Comparison of ENCODE assay signal across 10 cellular contexts in the genomic region with DNA sequence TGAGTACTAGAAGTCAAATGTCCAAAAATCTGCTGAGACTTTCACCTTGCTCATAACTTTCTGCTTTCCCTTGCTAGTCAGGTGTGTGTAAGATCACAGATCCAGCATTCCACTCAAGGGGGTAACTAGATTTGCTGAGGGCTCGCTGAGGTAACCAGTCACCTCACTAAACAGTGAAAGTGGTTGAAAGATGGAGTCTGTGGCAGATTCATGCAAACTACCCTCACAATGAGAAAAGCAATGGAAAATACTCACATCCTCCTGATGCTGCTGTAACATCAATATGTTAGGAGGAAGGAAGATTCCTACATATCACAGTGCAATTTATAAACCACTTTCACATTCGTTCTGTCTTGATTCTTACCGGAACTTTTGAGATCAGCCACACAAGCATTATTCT.
DNase-seq lines count a peak whose midpoint lies in the region; ATAC-seq and TF ChIP-seq lines count a peak whose summit lies in the region.
"Had no signal": no experiment of that assay in that cellular context is flagged by ENCODE, and none has a peak within 500 bp of the region (broad histone marks: within the 10 kb centered on the region; RNA-seq: fewer than 3 reads in every experiment).

No MANE protein-coding gene starts in this region.

- no peak overlapping the region for H3K4me3 ChIP-seq in GM06990 (replicated peaks; ENCODE audit: low read depth, low read length)
- no peak overlapping the region for H3K4me3 ChIP-seq in mammary epithelial cell (replicated peaks in 1 of 3; ENCODE audit: insufficient read depth in 1 of 3, low read depth in 2 of 3, low read length in 3 of 3)
- H3K4me3 ChIP-seq: esophagus muscularis mucosa had no signal

- peaks cover 2% of the 10 kb centered on the region for H3K9me3 ChIP-seq in mammary epithelial cell (replicated peaks; ENCODE audit: insufficient read depth, low read length)

- peaks cover 11% of the 10 kb centered on the region for H3K4me1 ChIP-seq in mammary epithelial cell (ENCODE audit: insufficient read depth, low read length)

- no peaks in the 10 kb centered on the region for H4K20me1 ChIP-seq in mammary epithelial cell (ENCODE audit: insufficient read depth, low read length)

- peaks cover 6% of the 10 kb centered on the region for H3K9me3 Mint-ChIP-seq in activated naive CD8-positive, alpha-beta T cell treated with anti-CD3 and anti-CD28 coated beads, Interleukin-2, amount 10 ng/mL, durations not matched to agents 7 days and 5 days

- TF ChIP-seq CTCF in GM06990 (IDR thresholded peaks at IDR 0.05; ENCODE audit: insufficient read depth, low read length, poor library complexity, severe bottlenecking) (no peak), mammary epithelial cell (conservative IDR thresholded peaks at IDR 0.05 in 1 of 2, IDR thresholded peaks at IDR 0.05 in 1 of 2; ENCODE audit: extremely low read depth in 1 of 2, insufficient read depth in 1 of 2, low read depth in 1 of 2, low read length in 2 of 2) (no peak)

- H3K27ac ChIP-seq in caudate nucleus (ENCODE audit: low read depth, low read length) (no peak overlapping the region), mammary epithelial cell (ENCODE audit: insufficient read depth, low read depth, low read length) (no peak overlapping the region)
- H3K27ac ChIP-seq: esophagus muscularis mucosa had no signal

- POLR2A ChIA-PET in activated naive CD8-positive, alpha-beta T cell treated with anti-CD3 and anti-CD28 coated beads, Interleukin-2, amount 10 ng/mL, durations not matched to agents 7 days and 5 days (lab: Charles Lee): interaction anchor here (1.0 kb wide), 1 partner anchor 174 kb away, joined by 3 read pairs; a partner anchor contains a TSS

- H2AFZ ChIP-seq in mammary epithelial cell (ENCODE audit: low read depth, low read length): no peak overlapping the region

- peak overlapping the region; percentile 94 for H3K27ac Mint-ChIP-seq in activated naive CD8-positive, alpha-beta T cell treated with anti-CD3 and anti-CD28 coated beads, Interleukin-2, amount 10 ng/mL, durations not matched to agents 7 days and 5 days
- H3K27ac Mint-ChIP-seq: nephron progenitor cell had no signal

- H3K36me3 ChIP-seq in GM06990 (ENCODE audit: control insufficient read depth, insufficient read depth, low read length) (no peaks in the 10 kb centered on the region), mammary epithelial cell (ENCODE audit: insufficient read depth, low read length) (no peaks in the 10 kb centered on the region)
- H3K36me3 ChIP-seq: esophagus muscularis mucosa had no signal

- DNase-seq in GM06990 (ENCODE audit: extremely low read depth, insufficient read length) (peak; percentile 25), caudate nucleus (lab: John Stamatoyannopoulos, UW) (no peak), mammary epithelial cell (no peak)
- no peak for DNase-seq in activated naive CD8-positive, alpha-beta T cell treated with anti-CD3 and anti-CD28 coated beads, Interleukin-2, amount 10 ng/mL, durations not matched to agents 7 days and 5 days
- DNase-seq: nephron progenitor cell had no signal

- intact Hi-C loops in mammary epithelial cell (cut with micrococcal nuclease): no loop called here

- H3K4me3 Mint-ChIP-seq in activated naive CD8-positive, alpha-beta T cell treated with anti-CD3 and anti-CD28 coated beads, Interleukin-2, amount 10 ng/mL, durations not matched to agents 7 days and 5 days: peak overlapping the region; percentile 73
- H3K4me3 Mint-ChIP-seq: nephron progenitor cell had no signal

- no TSS peak for BruUV-seq in mammary epithelial cell (replicated peaks; lab: Mats Ljungman, UMichigan)

- dilution Hi-C loops in mammary epithelial cell (cut with HindIII; ENCODE audit: low sequenced_read_pairs): no loop called here

- H3K36me3 Mint-ChIP-seq in activated naive CD8-positive, alpha-beta T cell treated with anti-CD3 and anti-CD28 coated beads, Interleukin-2, amount 10 ng/mL, durations not matched to agents 7 days and 5 days: peaks cover 18% of the 10 kb centered on the region

- H3K27me3 ChIP-seq in GM06990 (replicated peaks; ENCODE audit: control insufficient read depth, insufficient read depth, low read length): no peaks in the 10 kb centered on the region
- H3K27me3 ChIP-seq in mammary epithelial cell (ENCODE audit: insufficient read depth, low read length): no peaks in the 10 kb centered on the region
- H3K27me3 ChIP-seq: esophagus muscularis mucosa had no signal

- no peaks in the 10 kb centered on the region for H3K79me2 ChIP-seq in mammary epithelial cell (ENCODE audit: insufficient read depth, low read length)

- H3K4me2 ChIP-seq in mammary epithelial cell (ENCODE audit: insufficient read depth, low read depth, low read length): no peak overlapping the region

- in situ Hi-C loops in mammary epithelial cell (cut with MboI; ENCODE audit: low sequenced_read_pairs in 2 of 2): no loop called here

- 95% methylated on average over 3 of the region's 3 CpGs for WGBS in mammary epithelial cell (ENCODE audit: low coverage, missing lambda C conversion rate)

- ATAC-seq in GM19467 (IDR thresholded peaks at IDR 0.05; ENCODE audit: unreplicated experiment) (peak; percentile 32), HG03342 (IDR thresholded peaks at IDR 0.05; ENCODE audit: unreplicated experiment) (peak; percentile 44), HG02840 (IDR thresholded peaks at IDR 0.05; ENCODE audit: low FRiP score, unreplicated experiment) (no peak), HG02798 (IDR thresholded peaks at IDR 0.05; ENCODE audit: poor library complexity, unreplicated experiment) (no peak)
- ATAC-seq in activated naive CD8-positive, alpha-beta T cell treated with anti-CD3 and anti-CD28 coated beads, Interleukin-2, amount 10 ng/mL, durations not matched to agents 7 days and 5 days (ENCODE audit: low read depth): peak; percentile 59

- peaks cover 54% of the 10 kb centered on the region for H3K4me1 Mint-ChIP-seq in activated naive CD8-positive, alpha-beta T cell treated with anti-CD3 and anti-CD28 coated beads, Interleukin-2, amount 10 ng/mL, durations not matched to agents 7 days and 5 days

- no peaks in the 10 kb centered on the region for H3K27me3 Mint-ChIP-seq in activated naive CD8-positive, alpha-beta T cell treated with anti-CD3 and anti-CD28 coated beads, Interleukin-2, amount 10 ng/mL, durations not matched to agents 7 days and 5 days

- no peak overlapping the region for H3K9ac ChIP-seq in mammary epithelial cell (ENCODE audit: insufficient read depth, low read length)

- CTCF ChIA-PET in mammary epithelial cell (lab: Charles Lee; ENCODE audit: low non-redundant PET): no interaction called here

Comparison
In these comparisons a context has a peak if more than half of its experiments do, and no peak if none do; other contexts are left out.
1. ATAC-seq: peak in GM19467 (single experiment), HG03342 (single experiment) and activated naive CD8-positive, alpha-beta T cell treated with anti-CD3 and anti-CD28 coated beads, Interleukin-2, amount 10 ng/mL, durations not matched to agents 7 days and 5 days (single experiment); none in HG02840 (single experiment) and HG02798 (single experiment).